Comparison of ENCODE assay signal across 8 cellular contexts in the genomic region with DNA sequence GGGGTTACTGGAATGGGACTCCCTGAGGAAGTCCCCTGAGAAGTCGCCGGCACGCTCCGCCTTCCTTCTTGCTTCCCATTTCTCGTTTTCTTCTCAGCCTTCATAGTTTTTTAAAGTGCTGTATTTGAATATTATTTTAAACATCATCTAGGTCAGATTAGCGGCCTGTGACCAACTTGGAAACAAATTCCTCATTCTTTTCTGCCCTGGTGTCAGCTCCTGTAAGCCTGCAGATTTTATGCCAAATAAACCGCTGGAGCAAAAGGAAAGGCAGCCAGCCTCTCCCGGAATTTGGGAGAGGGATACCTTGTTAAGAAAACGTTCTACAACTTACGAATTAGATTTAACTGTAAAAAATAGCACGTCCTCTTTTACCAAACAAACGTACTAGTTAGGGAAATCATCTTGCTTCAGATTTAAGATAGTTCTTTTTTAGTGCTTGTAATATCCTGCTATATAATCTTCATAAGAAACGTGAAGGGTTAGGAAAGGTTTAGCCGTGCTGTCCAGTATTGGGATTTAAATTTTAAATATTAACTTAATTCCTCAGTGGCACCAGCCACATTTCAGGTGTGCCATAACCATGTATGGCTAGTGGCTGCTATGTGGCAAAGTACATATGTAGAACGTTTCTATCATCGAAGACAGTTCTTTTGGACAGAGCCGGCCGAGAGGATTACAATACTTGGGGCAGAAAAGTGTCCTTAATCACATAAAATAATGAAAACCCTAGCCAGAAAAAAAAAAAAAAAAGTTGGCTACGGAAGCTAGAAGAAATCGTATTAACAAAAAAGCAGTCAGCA. TPM values are rescaled to one million over a fixed set of nuclear protein-coding genes. Genes with fewer than 3 reads are reported as not detected.
DNase-seq lines count a peak whose midpoint lies in the region; ATAC-seq and TF ChIP-seq lines count a peak whose summit lies in the region.

No MANE protein-coding gene starts in this region.

- DNase-seq in heart left ventricle (no peak), left cardiac atrium (no peak), inferior parietal cortex (ENCODE audit: extremely low spot score) (peak; percentile 43), suprapubic skin (ENCODE audit: low spot score in 2 of 2) (peak in 1 of 2 donors; percentile 87), NCI-H1694 treated with DMSO at 0.1 percent for 48 hours (lab: John Stamatoyannopoulos, UW) (no peak), iPS-NIHi11 (ENCODE audit: low spot score) (no peak)
- no peak for DNase-seq in activated T-helper 2 cell treated with anti-CD3 and anti-CD28 coated beads, Interferon-gamma antibody, Interleukin-2, Interleukin-4, amounts not matched to agents 10 μg/mL and 5 μg/mL and 100 μg/mL, durations not matched to agents 14 hours and 24 hours and 36 hours (ENCODE audit: low spot score)

- TF ChIP-seq EP300 in suprapubic skin (IDR thresholded peaks at IDR 0.05) = no peak

- H3K4me3 Mint-ChIP-seq in activated T-helper 2 cell treated with anti-CD3 and anti-CD28 coated beads, Interferon-gamma antibody, Interleukin-2, Interleukin-4, amounts not matched to agents 10 μg/mL and 5 μg/mL and 100 μg/mL, durations not matched to agents 14 hours and 24 hours and 36 hours (ENCODE audit: low read depth) = peak overlapping the region; percentile 94

- peak overlapping the region; percentile 87 for H3K27ac Mint-ChIP-seq in activated T-helper 2 cell treated with anti-CD3 and anti-CD28 coated beads, Interferon-gamma antibody, Interleukin-2, Interleukin-4, amounts not matched to agents 10 μg/mL and 5 μg/mL and 100 μg/mL, durations not matched to agents 14 hours and 24 hours and 36 hours

- H3K36me3 ChIP-seq in heart left ventricle (no peaks in the 10 kb centered on the region), suprapubic skin (no peaks in the 10 kb centered on the region)

- ATAC-seq in heart left ventricle (no peak), left cardiac atrium (no peak), GM18517 (IDR thresholded peaks at IDR 0.05; ENCODE audit: unreplicated experiment) (no peak)

- H3K4me1 ChIP-seq in heart left ventricle (peaks cover 0 to 50% (median 13%) of the 10 kb centered on the region in 12 donors), suprapubic skin (peaks cover 41% of the 10 kb centered on the region)

- H3K27me3 ChIP-seq in heart left ventricle (no peaks in the 10 kb centered on the region), suprapubic skin (no peaks in the 10 kb centered on the region)

- peaks cover 22% of the 10 kb centered on the region for H3K36me3 Mint-ChIP-seq in activated T-helper 2 cell treated with anti-CD3 and anti-CD28 coated beads, Interferon-gamma antibody, Interleukin-2, Interleukin-4, amounts not matched to agents 10 μg/mL and 5 μg/mL and 100 μg/mL, durations not matched to agents 14 hours and 24 hours and 36 hours (ENCODE audit: low read depth)

- no peaks in the 10 kb centered on the region for H3K9me3 ChIP-seq in heart left ventricle
- no peaks in the 10 kb centered on the region for H3K9me3 ChIP-seq in suprapubic skin

- H3K27ac ChIP-seq in heart left ventricle = peak overlapping the region; percentile 99 to 100 (median 100)
- H3K27ac ChIP-seq in suprapubic skin = peak overlapping the region; percentile 100

- 24 to 27% (median 25%) methylated on average over 20 of the region's 20 CpGs for WGBS in heart left ventricle, 4 donors
- WGBS in suprapubic skin = 21% methylated on average over 20 of the region's 20 CpGs

- H3K27me3 Mint-ChIP-seq in activated T-helper 2 cell treated with anti-CD3 and anti-CD28 coated beads, Interferon-gamma antibody, Interleukin-2, Interleukin-4, amounts not matched to agents 10 μg/mL and 5 μg/mL and 100 μg/mL, durations not matched to agents 14 hours and 24 hours and 36 hours (ENCODE audit: low read depth) = no peaks in the 10 kb centered on the region

- peak overlapping the region; percentile 60 to 97 (median 78) for H3K4me3 ChIP-seq in heart left ventricle
- peak overlapping the region; percentile 96 for H3K4me3 ChIP-seq in suprapubic skin

- intact Hi-C loops in heart left ventricle (cut with DNase I) = loop anchor here in 6 of 10 donors (5.0 to 10.0 kb wide), 4 partner anchors 50 to 510 kb away; a partner anchor contains a TSS
- intact Hi-C loops in left cardiac atrium (cut with DNase I) = no loop called here
- intact Hi-C loops in activated T-helper 2 cell treated with anti-CD3 and anti-CD28 coated beads, Interferon-gamma antibody, Interleukin-2, Interleukin-4, amounts not matched to agents 10 μg/mL and 5 μg/mL and 100 μg/mL, durations not matched to agents 14 hours and 24 hours and 36 hours (cut with micrococcal nuclease) = loop anchor here (1.0 to 5.0 kb wide), 3 partner anchors 63 to 843 kb away; a partner anchor contains a TSS

- peaks cover 45% of the 10 kb centered on the region for H3K4me1 Mint-ChIP-seq in activated T-helper 2 cell treated with anti-CD3 and anti-CD28 coated beads, Interferon-gamma antibody, Interleukin-2, Interleukin-4, amounts not matched to agents 10 μg/mL and 5 μg/mL and 100 μg/mL, durations not matched to agents 14 hours and 24 hours and 36 hours (ENCODE audit: low read depth)

- TF ChIP-seq POLR2A in heart left ventricle (IDR thresholded peaks at IDR 0.05) (no peak), suprapubic skin (IDR thresholded peaks at IDR 0.05) (no peak)

- TF ChIP-seq CTCF in heart left ventricle (IDR thresholded peaks at IDR 0.05) (no peak), suprapubic skin (IDR thresholded peaks at IDR 0.05) (no peak)

- H3K9me3 Mint-ChIP-seq in activated T-helper 2 cell treated with anti-CD3 and anti-CD28 coated beads, Interferon-gamma antibody, Interleukin-2, Interleukin-4, amounts not matched to agents 10 μg/mL and 5 μg/mL and 100 μg/mL, durations not matched to agents 14 hours and 24 hours and 36 hours = no peaks in the 10 kb centered on the region

RNA-seq across cellular contexts. Expression of a gene that starts 0.7 kb away (rescaled TPM):
- total RNA-seq in heart left ventricle = 10 to 100 TPM in 6 of 9 donors, 1 to 10 TPM in 3; 7.5 to 33.1 (median 10.4) TPM
- polyA plus RNA-seq in heart left ventricle = 10 to 100 TPM; 11.7 to 13.9 TPM
- total RNA-seq in left cardiac atrium = 10 to 100 TPM; 15.0 to 18.1 TPM
- total RNA-seq in activated T-helper 2 cell treated with anti-CD3 and anti-CD28 coated beads, Interferon-gamma antibody, Interleukin-2, Interleukin-4, amounts not matched to agents 10 μg/mL and 5 μg/mL and 100 μg/mL, durations not matched to agents 14 hours and 24 hours and 36 hours = 57.3 and 60.6 TPM in 2 replicates
- 10 to 100 TPM; 36.9 to 49.2 (median 38.7) TPM for total RNA-seq in suprapubic skin

Comparison
In these comparisons a context has a peak if more than half of its experiments do, and no peak if none do; other contexts are left out.
1. intact Hi-C loops: an anchor here in heart left ventricle (5.0 to 10.0 kb wide) and activated T-helper 2 cell treated with anti-CD3 and anti-CD28 coated beads, Interferon-gamma antibody, Interleukin-2, Interleukin-4, amounts not matched to agents 10 μg/mL and 5 μg/mL and 100 μg/mL, durations not matched to agents 14 hours and 24 hours and 36 hours (1.0 to 5.0 kb wide); none called in left cardiac atrium.